Comparison of ENCODE assay signal across 12 cellular contexts in the genomic region with DNA sequence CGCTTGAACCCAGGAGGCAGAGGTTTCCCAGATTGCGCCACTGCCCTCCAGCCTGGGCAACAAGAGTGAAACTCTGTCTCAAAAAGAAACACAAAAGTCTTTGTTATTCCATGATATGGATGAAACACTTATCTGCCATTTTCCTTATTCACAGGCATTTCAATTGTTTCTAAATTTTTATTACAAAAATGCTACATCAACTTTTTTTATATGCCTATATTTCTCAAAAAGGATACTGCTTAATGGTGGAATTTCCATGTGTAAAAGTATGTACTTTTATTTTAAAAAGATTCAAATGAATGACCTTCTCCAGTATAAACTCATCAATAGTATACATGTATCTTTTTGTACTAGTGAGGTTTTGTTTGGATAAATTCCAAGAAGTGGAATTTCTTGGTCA. TPM values are rescaled to one million over a fixed set of nuclear protein-coding genes. Genes with fewer than 3 reads are reported as not detected.
A peak's percentile ranks its signal among the peaks of the same experiment; 100 is the strongest.
DNase-seq lines count a peak whose midpoint lies in the region; ATAC-seq, FAIRE-seq and TF ChIP-seq lines count a peak whose summit lies in the region.
"Had no signal": no experiment of that assay in that cellular context is flagged by ENCODE, and none has a peak within 500 bp of the region (broad histone marks: within the 10 kb centered on the region; RNA-seq: fewer than 3 reads in every experiment).

No MANE protein-coding gene starts in this region.

- in situ Hi-C loops in IMR-90 (cut with MboI; ENCODE audit: low sequenced_read_pairs) (no loop called here), K562 (cut with MboI) (no loop called here)

- no peak overlapping the region for H3K4ac ChIP-seq in IMR-90 (ENCODE audit: low read depth, low read length)

- no peak for ATAC-seq in A549
- ATAC-seq in IMR-90 (ENCODE audit: low read depth) = no peak
- no peak for ATAC-seq in K562
- ATAC-seq in HG02870 (IDR thresholded peaks at IDR 0.05; ENCODE audit: unreplicated experiment) = no peak
- ATAC-seq in left lung = no peak
- ATAC-seq: CD8-positive, alpha-beta T cell had no signal

- TF ChIP-seq CTCF in A549 (IDR thresholded peaks at IDR 0.05) = no peak
- TF ChIP-seq CTCF in IMR-90 (conservative IDR thresholded peaks at IDR 0.05; ENCODE audit: low read depth, low read length) = no peak
- TF ChIP-seq CTCF in K562 (IDR thresholded peaks at IDR 0.05 in 2 of 3, conservative IDR thresholded peaks at IDR 0.05 in 1 of 3; ENCODE audit: insufficient read depth in 2 of 3, low read depth in 1 of 3, low read length in 3 of 3) = no peak
- no peak for TF ChIP-seq CTCF in osteoblast (IDR thresholded peaks at IDR 0.05; ENCODE audit: extremely low read depth, low read depth, low read length)
- TF ChIP-seq CTCF in left lung (IDR thresholded peaks at IDR 0.05) = no peak

- dilution Hi-C loops in IMR-90 (cut with HindIII; ENCODE audit: low sequenced_read_pairs, unreplicated experiment) = no loop called here

- H3K36me3 ChIP-seq in IMR-90 (ENCODE audit: control insufficient read depth, insufficient read depth, low read length) = peaks cover 25% of the 10 kb centered on the region
- peaks cover 90% of the 10 kb centered on the region for H3K36me3 ChIP-seq in K562 (ENCODE audit: control insufficient read depth, insufficient read depth, low read length)
- H3K36me3 ChIP-seq in osteoblast (ENCODE audit: insufficient read depth, low read length) = peaks cover 42% of the 10 kb centered on the region
- peaks cover 0 to 88% of the 10 kb centered on the region in 2 donors for H3K36me3 ChIP-seq in left lung

- POLR2A ChIA-PET in A549 (lab: Yijun Ruan, JAX) = no interaction called here
- POLR2A ChIA-PET in IMR-90 (lab: Charles Lee; ENCODE audit: unreplicated experiment) = interaction anchor here (0.5 kb wide), 1 partner anchor 44 kb away, joined by 3 read pairs; no protein-coding TSS in a partner anchor
- POLR2A ChIA-PET in K562 (lab: Yijun Ruan, JAX) = no interaction called here

- BruUV-seq in IMR-90 (replicated peaks; lab: Mats Ljungman, UMichigan) (no TSS peak), K562 (replicated peaks; lab: Mats Ljungman, UMichigan) (no TSS peak)

- no peak overlapping the region for H3K4me3 ChIP-seq in A549
- H3K4me3 ChIP-seq in IMR-90 (ENCODE audit: insufficient read depth, low read depth, low read length) = no peak overlapping the region
- no peak overlapping the region for H3K4me3 ChIP-seq in K562
- H3K4me3 ChIP-seq in osteoblast (ENCODE audit: insufficient read depth, low read length) = no peak overlapping the region
- no peak overlapping the region for H3K4me3 ChIP-seq in left lung
- H3K4me3 ChIP-seq: HAP-1 had no signal

- WGBS in A549 (ENCODE audit: missing lambda C conversion rate) = 88% methylated on average over 2 of the region's 2 CpGs
- no CpG with 5 or more reads among the region's 2 CpGs for WGBS in IMR-90 (ENCODE audit: extremely low coverage in 2 of 2, insufficient read length in 1 of 2), 2 experiments
- 94% methylated on average over 2 of the region's 2 CpGs for WGBS in K562 (ENCODE audit: insufficient coverage, low coverage, missing lambda C conversion rate)

- H2BK5ac ChIP-seq in IMR-90 (ENCODE audit: low read depth, low read length, poor library complexity, severe bottlenecking) = no peak overlapping the region

- TF ChIP-seq EP300 in A549 (IDR thresholded peaks at IDR 0.05) (no peak), K562 (IDR thresholded peaks at IDR 0.05; ENCODE audit: low read length) (no peak)

- H2AFZ ChIP-seq in IMR-90 (replicated peaks; ENCODE audit: low read length, poor library complexity) (no peak overlapping the region), K562 (ENCODE audit: low read depth, low read length) (no peak overlapping the region), osteoblast (ENCODE audit: low read length) (no peak overlapping the region)

- no peak overlapping the region for H2BK120ac ChIP-seq in IMR-90 (ENCODE audit: low read depth, low read length)

- H3K79me1 ChIP-seq in IMR-90 (ENCODE audit: low read depth in 1 of 2, low read length in 2 of 2) = peaks cover 2% of the 10 kb centered on the region in 2 experiments; a peak in 2 of 4 replicates

- H3K4me2 ChIP-seq in A549 = no peak overlapping the region
- no peak overlapping the region for H3K4me2 ChIP-seq in IMR-90 (ENCODE audit: low read depth, low read length)
- H3K4me2 ChIP-seq in K562 (ENCODE audit: insufficient read depth, low read length) = no peak overlapping the region
- H3K4me2 ChIP-seq in osteoblast (ENCODE audit: insufficient read depth, low read length) = peak overlapping the region; percentile 72

- H2BK20ac ChIP-seq in IMR-90 (ENCODE audit: low read depth, low read length) = no peak overlapping the region

- FAIRE-seq in A549 (lab: Jason Lieb, UNC) (peak; percentile 68), K562 (lab: Jason Lieb, UNC) (no peak)
- FAIRE-seq: H1 had no signal

- no peak overlapping the region for H2AK9ac ChIP-seq in IMR-90 (replicated peaks; ENCODE audit: low read depth, low read length, poor library complexity)

- H3K9me1 ChIP-seq in IMR-90 (ENCODE audit: insufficient read depth, low read length) = no peaks in the 10 kb centered on the region
- no peaks in the 10 kb centered on the region for H3K9me1 ChIP-seq in K562 (ENCODE audit: control insufficient read depth, insufficient read depth, low read length)

- TF ChIP-seq RAD21 in A549 (conservative IDR thresholded peaks at IDR 0.05 in 1 of 2, IDR thresholded peaks at IDR 0.05 in 1 of 2) (no peak), IMR-90 (IDR thresholded peaks at IDR 0.05; ENCODE audit: low read length) (no peak), K562 (CRISPR knock-in tag; conservative IDR thresholded peaks at IDR 0.05 in 1 of 2, IDR thresholded peaks at IDR 0.05 in 1 of 2) (no peak)

- CTCF ChIA-PET in A549 (lab: Yijun Ruan, JAX) (interaction anchor here (0.6 to 14.1 kb wide), 18 partner anchors 8 to 346 kb away, joined by 3 to 113 read pairs (median 4); no protein-coding TSS in a partner anchor), IMR-90 (lab: Yijun Ruan, JAX) (interaction anchor here (0.6 to 1.5 kb wide), 10 partner anchors 10 to 395 kb away, joined by 3 to 12 read pairs (median 3); no protein-coding TSS in a partner anchor), K562 (lab: Yijun Ruan, JAX; ENCODE audit: low intra/inter-chr PET ratio) (interaction anchor here (0.6 to 1.4 kb wide), 3 partner anchors 25 to 339 kb away, joined by 3 to 11 read pairs (median 9); no protein-coding TSS in a partner anchor)

- no peak overlapping the region for H3K18ac ChIP-seq in IMR-90 (ENCODE audit: low read depth, low read length)

- TF ChIP-seq POLR2A in A549 (IDR thresholded peaks at IDR 0.05; ENCODE audit: low read length) = no peak
- no peak for TF ChIP-seq POLR2A in IMR-90 (IDR thresholded peaks at IDR 0.05; ENCODE audit: low read depth, low read length)
- no peak for TF ChIP-seq POLR2A in K562 (conservative IDR thresholded peaks at IDR 0.05)

- H4K91ac ChIP-seq in IMR-90 (ENCODE audit: insufficient read depth, low read depth, low read length) = no peak overlapping the region

- no peak overlapping the region; a peak in 1 of 4 replicates for H4K8ac ChIP-seq in IMR-90 (ENCODE audit: low read depth in 2 of 2, low read length in 2 of 2)

- DNase-seq in A549 (ENCODE audit: low read depth in 1 of 2, low spot score in 1 of 2) (no peak), IMR-90 (peak; percentile 4), K562 (ENCODE audit: extremely low read depth in 1 of 4, low spot score in 3 of 4) (no peak), osteoblast (ENCODE audit: insufficient read length, low spot score, missing footprints) (no peak), HUDEP-2 (lab: John Stamatoyannopoulos, UW; ENCODE audit: unreplicated experiment in 76 of 76) (no peak), left lung (no peak), OCI-M2 (lab: John Stamatoyannopoulos, UW; ENCODE audit: unreplicated experiment) (no peak)
- DNase-seq: CD8-positive, alpha-beta T cell; COR-L47 had no signal

- H3K23ac ChIP-seq in IMR-90 (ENCODE audit: low read depth, low read length) = no peak overlapping the region

- H2AK5ac ChIP-seq in IMR-90 (ENCODE audit: low read depth, low read length) = peak overlapping the region; percentile 33; the same call in 1 of the 2 replicates

- H3K27ac ChIP-seq in A549 (no peak overlapping the region), IMR-90 (ENCODE audit: insufficient read depth, low read length) (peak overlapping the region; percentile 59; the same call in 1 of the 2 replicates), K562 (ENCODE audit: extremely low read depth, low read depth, low read length) (no peak overlapping the region), osteoblast (ENCODE audit: low read depth, low read length) (peak overlapping the region; percentile 42), left lung (no peak overlapping the region)

- no peak overlapping the region for H3K9ac ChIP-seq in IMR-90 (ENCODE audit: low read depth, low read length)
- no peak overlapping the region for H3K9ac ChIP-seq in K562 (ENCODE audit: insufficient read depth in 1 of 2, low read depth in 2 of 2, low read length in 2 of 2)

- H3K4me1 ChIP-seq in A549 (no peaks in the 10 kb centered on the region), IMR-90 (ENCODE audit: control insufficient read depth, insufficient read depth, low read length) (no peaks in the 10 kb centered on the region), K562 (replicated peaks in 1 of 2; ENCODE audit: control insufficient read depth in 2 of 2, insufficient read depth in 2 of 2, low read length in 2 of 2) (no peaks in the 10 kb centered on the region), osteoblast (ENCODE audit: insufficient read depth, low read length) (peaks cover 14% of the 10 kb centered on the region), left lung (peaks cover 0 to 8% of the 10 kb centered on the region in 2 donors)
- H3K4me1 ChIP-seq: HAP-1 had no signal

- H3K79me2 ChIP-seq in K562 (ENCODE audit: control insufficient read depth, insufficient read depth, low read length) (no peaks in the 10 kb centered on the region), osteoblast (ENCODE audit: insufficient read depth, low read length) (no peaks in the 10 kb centered on the region)

- no peaks in the 10 kb centered on the region for H4K20me1 ChIP-seq in IMR-90 (ENCODE audit: insufficient read depth, low read length)
- no peaks in the 10 kb centered on the region for H4K20me1 ChIP-seq in K562 (replicated peaks; ENCODE audit: control insufficient read depth, insufficient read depth, low read length)
- no peaks in the 10 kb centered on the region for H4K20me1 ChIP-seq in osteoblast (ENCODE audit: insufficient read depth, low read length)

- H3K27me3 ChIP-seq in IMR-90 (ENCODE audit: control insufficient read depth, insufficient read depth, low read length) (no peaks in the 10 kb centered on the region), K562 (ENCODE audit: control insufficient read depth in 2 of 2, insufficient read depth in 2 of 2, low read length in 2 of 2) (no peaks in the 10 kb centered on the region), osteoblast (ENCODE audit: insufficient read depth, low read length) (no peaks in the 10 kb centered on the region), left lung (no peaks in the 10 kb centered on the region)

- H2BK15ac ChIP-seq in IMR-90 (ENCODE audit: low read depth, low read length) = no peak overlapping the region

- H3K56ac ChIP-seq in IMR-90 (ENCODE audit: extremely low read depth, insufficient read depth, low read length) = no peak overlapping the region

- H3K9me3 ChIP-seq in A549 = no peaks in the 10 kb centered on the region
- no peaks in the 10 kb centered on the region for H3K9me3 ChIP-seq in IMR-90 (ENCODE audit: control insufficient read depth, insufficient read depth, low read length)
- H3K9me3 ChIP-seq in K562 (replicated peaks; ENCODE audit: control insufficient read depth, insufficient read depth, low read depth, low read length) = no peaks in the 10 kb centered on the region
- no peaks in the 10 kb centered on the region for H3K9me3 ChIP-seq in osteoblast (ENCODE audit: low read depth, low read length)
- no peaks in the 10 kb centered on the region for H3K9me3 ChIP-seq in left lung
- H3K9me3 ChIP-seq: HAP-1 had no signal

- no peak overlapping the region for H3K14ac ChIP-seq in IMR-90 (replicated peaks; ENCODE audit: low read depth, low read length)

- intact Hi-C loops in IMR-90 (cut with micrococcal nuclease) = loop anchor here (2.0 to 5.0 kb wide), 4 partner anchors 24 to 388 kb away; partner anchors contain the start of gene STMP1
- intact Hi-C loops in K562 (cut with micrococcal nuclease) = loop anchor here (2.0 kb wide), 2 partner anchors 52 to 180 kb away; no protein-coding TSS in a partner anchor
- intact Hi-C loops in left lung (cut with DNase I) = no loop called here

- H4K5ac ChIP-seq in IMR-90 (ENCODE audit: low read depth, low read length) = no peak overlapping the region

RNA-seq across cellular contexts. Expression of gene STMP1, which starts 41.9 kb away (rescaled TPM):
- polyA plus RNA-seq in A549 (2011; rRNA removed) = 30.1 and 35.5 TPM in 2 replicates
- 12.3 TPM in 2 replicates for polyA plus RNA-seq in A549 (2012; cell fraction: cytosol; rRNA removed)
- polyA plus RNA-seq in A549 (2012; cell fraction: nucleus; rRNA removed) = 2.6 and 5.4 TPM in 2 replicates
- 25.2 to 33.0 TPM (median 32.1 TPM) in 3 replicates for polyA plus RNA-seq in A549 (2017; fragmentation: RNase III; extraction: RNeasy Plus Mini Kit Qiagen cat#74134 plus additional on column Dnase treatment)
- 7.2 and 7.6 TPM in 2 replicates for polyA minus RNA-seq in A549 (2011; rRNA and poly(A)+ RNA removed)
- total RNA-seq in IMR-90 (2012; rRNA removed) = 6.1 and 11.9 TPM in 2 replicates
- polyA plus RNA-seq in IMR-90 (2012; rRNA removed) = 22.5 and 28.3 TPM in 2 replicates
- polyA plus RNA-seq in IMR-90 (2012; cell fraction: cytosol; rRNA removed) = 5.2 and 13.9 TPM in 2 replicates
- polyA plus RNA-seq in IMR-90 (2012; cell fraction: nucleus; rRNA removed; ENCODE audit: low replicate concordance) = 1.3 and 9.0 TPM in 2 replicates
- total RNA-seq in K562 (2011; cell fraction: chromatin; rRNA removed; ENCODE audit: low replicate concordance) = 23.9 and 54.4 TPM in 2 replicates
- 18.5 and 19.9 TPM in 2 replicates for total RNA-seq in K562 (2011; cell fraction: nucleolus; rRNA removed)
- 44.6 and 66.5 TPM in 2 replicates for total RNA-seq in K562 (2011; cell fraction: nucleoplasm; rRNA removed)
- 10.6 and 18.5 TPM in 2 replicates for total RNA-seq in K562 (2014; rRNA removed)
- total RNA-seq in K562 (2014; rRNA removed; fragmentation: Illumina TruSeq; extraction: Trizol) = 47.8 and 54.0 TPM in 2 replicates
- 35.1 and 36.5 TPM in 2 replicates for total RNA-seq in K562 (2015; rRNA removed; fragmentation: Illumina TruSeq; extraction: Trizol)
- total RNA-seq in K562 (2021) = 56.8 and 59.8 TPM in 2 replicates
- 58.4 and 66.1 TPM in 2 replicates for polyA plus RNA-seq in K562 (2011; rRNA removed)
- 16.5 and 48.0 TPM in 2 replicates for polyA plus RNA-seq in K562 (2011; cell fraction: cytosol; rRNA removed)
- polyA plus RNA-seq in K562 (2011; cell fraction: nucleus; rRNA removed) = 17.4 and 32.2 TPM in 2 replicates
- polyA plus RNA-seq in K562 (2012) = 66.4 and 79.0 TPM in 2 replicates
- 57.9 and 67.7 TPM in 2 replicates for polyA plus RNA-seq in K562 (2014; fragmentation: Illumina TruSeq; extraction: Trizol)
- 100 to 1,000 TPM; 175 to 249 TPM for polyA plus RNA-seq in K562 (2014; fragmentation: Nextera tagmentation; extraction: Ambion mirVana)
- 41.5 and 53.9 TPM in 2 replicates for polyA plus RNA-seq in K562 (2014; rRNA removed)
- 35.3 and 55.2 TPM in 2 replicates for polyA minus RNA-seq in K562 (2011; rRNA and poly(A)+ RNA removed)
- 21.3 and 22.6 TPM in 2 replicates for polyA minus RNA-seq in K562 (2011; cell fraction: cytosol; rRNA and poly(A)+ RNA removed)
- 18.3 and 36.7 TPM in 2 replicates for polyA minus RNA-seq in K562 (2011; cell fraction: nucleus; rRNA and poly(A)+ RNA removed)
- 18.8 and 21.5 TPM in 2 replicates for total RNA-seq in osteoblast
- total RNA-seq in left lung = 10 to 100 TPM; 35.0 to 37.0 TPM

Comparison
In these comparisons a context has a peak if more than half of its experiments do, and no peak if none do; other contexts are left out.
1. H3K27ac ChIP-seq: peak in IMR-90 (single experiment) and osteoblast (single experiment); none in A549 (0 of 2), K562 (single experiment) and left lung (0 of 2).
2. intact Hi-C loops: an anchor here in IMR-90 (2.0 to 5.0 kb wide) and K562 (2.0 kb wide); none called in left lung.
3. Of the 35 proteins assayed by ChIP-seq in both K562 and A549: peak only in K562: none; only in A549: MAFK; in both: none; in neither: 34.